In the genomic region with DNA sequence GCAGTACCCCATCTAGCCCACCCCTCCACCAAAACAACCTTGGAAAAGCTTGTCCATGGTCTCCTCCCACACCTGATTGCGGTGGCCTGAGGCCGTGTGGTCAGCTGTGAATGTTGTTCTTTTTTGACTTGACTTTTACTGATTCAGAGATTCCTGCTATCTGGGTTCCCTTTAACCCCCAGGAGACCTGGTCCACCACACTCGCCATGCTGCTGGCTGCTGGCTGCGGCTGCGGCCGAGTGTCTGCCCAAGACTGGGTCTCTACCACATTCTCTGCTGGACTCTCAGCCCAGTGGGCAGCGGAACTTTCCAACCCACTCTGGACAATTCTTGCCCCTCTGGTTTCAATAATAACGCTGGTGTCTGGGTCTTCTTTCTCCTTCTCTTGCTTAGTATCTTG, we compare ENCODE assay signal across 27 cellular contexts. TPM values are rescaled to one million over a fixed set of nuclear protein-coding genes. Genes with fewer than 3 reads are reported as not detected.
"Had no signal": no experiment of that assay in that cellular context is flagged by ENCODE, and none has a peak within 500 bp of the region (broad histone marks: within the 10 kb centered on the region; RNA-seq: fewer than 3 reads in every experiment).

No MANE protein-coding gene starts in this region.

- ATAC-seq: left lobe of liver; natural killer cell treated with Interleukin-12 subunit alpha and Interleukin-12 subunit beta and Interleukin-15 and Interleukin-18, amount 100 ng/mL, for 72 hours; psoas muscle; right cardiac atrium; stimulated activated naive B cell treated with anti-CD40 and anti-IgM and Interleukin-4, amounts not matched to agents 10 μg/mL and 1 μg/mL and 100 μg/mL, for 72 hours had no signal

- H3K27me3 ChIP-seq: esophagus squamous epithelium, ovary, suprapubic skin, thyroid gland had no signal

- H3K36me3 ChIP-seq: esophagus squamous epithelium, ovary, spleen, suprapubic skin, thyroid gland had no signal

- H3K4me3 Mint-ChIP-seq: central memory CD8-positive, alpha-beta T cell; memory B cell; naive B cell; natural killer cell treated with Interleukin-12 subunit alpha and Interleukin-12 subunit beta and Interleukin-15 and Interleukin-18, amount 100 ng/mL, for 72 hours; stimulated activated naive B cell treated with anti-CD40 and anti-IgM and Interleukin-4, amounts not matched to agents 10 μg/mL and 1 μg/mL and 100 μg/mL, for 72 hours; stimulated activated naive CD8-positive, alpha-beta T cell treated with anti-CD3 and anti-CD28 coated beads, Interleukin-15, Interleukin-2, amounts not matched to agents 100 ng/mL and 50 ng/mL, for 24 hours; type B pancreatic cell had no signal

- H3K36me3 Mint-ChIP-seq: memory B cell; naive B cell; natural killer cell treated with Interleukin-12 subunit alpha and Interleukin-12 subunit beta and Interleukin-15 and Interleukin-18, amount 100 ng/mL, for 72 hours; stimulated activated naive B cell treated with anti-CD40 and anti-IgM and Interleukin-4, amounts not matched to agents 10 μg/mL and 1 μg/mL and 100 μg/mL, for 72 hours; type B pancreatic cell had no signal

- DNase-seq: dermis blood vessel endothelial cell; effector memory CD4-positive, alpha-beta T cell; erythroblast; esophagus squamous epithelium; kidney; naive B cell; occipital lobe; ovary; posterior cingulate gyrus; psoas muscle; right cardiac atrium; spleen; stimulated activated CD4-positive, alpha-beta T cell treated with anti-CD3 and anti-CD28 coated beads, Interleukin-15, amount 100 ng/mL, for 24 hours; stimulated activated CD4-positive, alpha-beta T cell treated with anti-CD3 and anti-CD28 coated beads, Interleukin-2, amount 100 ng/mL, for 48 hours; stimulated activated naive B cell treated with anti-CD40 and anti-IgM and Interleukin-4, amounts not matched to agents 10 μg/mL and 1 μg/mL and 100 μg/mL, for 72 hours; thyroid gland had no signal

- H3K4me1 Mint-ChIP-seq: central memory CD8-positive, alpha-beta T cell; memory B cell; naive B cell; stimulated activated naive B cell treated with anti-CD40 and anti-IgM and Interleukin-4, amounts not matched to agents 10 μg/mL and 1 μg/mL and 100 μg/mL, for 72 hours had no signal

- H3K27ac Mint-ChIP-seq: memory B cell; natural killer cell treated with Interleukin-12 subunit alpha and Interleukin-12 subunit beta and Interleukin-15 and Interleukin-18, amount 100 ng/mL, for 72 hours; stimulated activated naive B cell treated with anti-CD40 and anti-IgM and Interleukin-4, amounts not matched to agents 10 μg/mL and 1 μg/mL and 100 μg/mL, for 72 hours; stimulated activated naive CD8-positive, alpha-beta T cell treated with anti-CD3 and anti-CD28 coated beads, Interleukin-15, Interleukin-2, amounts not matched to agents 100 ng/mL and 50 ng/mL, for 24 hours; type B pancreatic cell had no signal

- H3K27ac ChIP-seq: esophagus squamous epithelium, ovary, psoas muscle, skin epidermis, spleen, suprapubic skin, thyroid gland had no signal

- H3K9me3 ChIP-seq: esophagus squamous epithelium, ovary, psoas muscle, suprapubic skin, thyroid gland had no signal

- H3K4me3 ChIP-seq: coronary artery, esophagus squamous epithelium, lung, ovary, psoas muscle, skin epidermis, spleen, suprapubic skin, thyroid gland had no signal

- H3K9me3 Mint-ChIP-seq: central memory CD8-positive, alpha-beta T cell; memory B cell; naive B cell; natural killer cell treated with Interleukin-12 subunit alpha and Interleukin-12 subunit beta and Interleukin-15 and Interleukin-18, amount 100 ng/mL, for 72 hours; stimulated activated naive B cell treated with anti-CD40 and anti-IgM and Interleukin-4, amounts not matched to agents 10 μg/mL and 1 μg/mL and 100 μg/mL, for 72 hours; stimulated activated naive CD8-positive, alpha-beta T cell treated with anti-CD3 and anti-CD28 coated beads, Interleukin-15, Interleukin-2, amounts not matched to agents 100 ng/mL and 50 ng/mL, for 24 hours; type B pancreatic cell had no signal

RNA-seq across cellular contexts. Expression of a gene that starts 28.4 kb away (rescaled TPM):
- total RNA-seq: mononuclear cell; natural killer cell treated with Interleukin-12 subunit alpha and Interleukin-12 subunit beta and Interleukin-15 and Interleukin-18, amount 100 ng/mL, for 72 hours had no signal
